In the genomic region with DNA sequence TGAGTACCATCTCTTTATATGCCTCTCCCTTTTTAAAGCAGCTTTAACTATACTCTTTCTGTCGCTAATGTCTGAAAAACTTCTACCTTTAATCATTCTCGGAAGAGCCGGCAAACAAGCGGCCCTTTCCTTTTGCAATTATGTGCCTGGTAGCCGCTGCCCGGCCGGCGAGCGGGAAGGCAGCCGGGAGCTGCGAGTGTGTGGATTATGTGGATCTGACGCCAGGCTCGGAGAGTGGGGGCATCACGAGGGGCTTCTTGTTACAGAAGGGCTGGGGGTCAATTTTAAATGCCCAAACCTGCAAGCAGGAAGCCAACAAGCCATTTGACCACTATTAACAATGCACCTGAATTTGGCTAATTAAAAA, we compare ENCODE assay signal across 17 cellular contexts.
A peak's percentile ranks its signal among the peaks of the same experiment; 100 is the strongest.
DNase-seq lines count a peak whose midpoint lies in the region; ATAC-seq and TF ChIP-seq lines count a peak whose summit lies in the region.
"Had no signal": no experiment of that assay in that cellular context is flagged by ENCODE, and none has a peak within 500 bp of the region (broad histone marks: within the 10 kb centered on the region; RNA-seq: fewer than 3 reads in every experiment).

No MANE protein-coding gene starts in this region.

- H3F3A ChIP-seq in PC-9 (ENCODE audit: insufficient read depth, low read depth) = no peaks in the 10 kb centered on the region

- intact Hi-C loops in PC-9 (cut with micrococcal nuclease; ENCODE audit: unreplicated experiment) = no loop called here

- H4K20me1 ChIP-seq in PC-9 (ENCODE audit: insufficient read depth) = no peaks in the 10 kb centered on the region

- CTCF ChIA-PET in PC-9 (lab: Charles Lee) = no interaction called here

- no peak overlapping the region for H2AFZ ChIP-seq in PC-9

- no peaks in the 10 kb centered on the region for H3K79me2 ChIP-seq in PC-9 (ENCODE audit: low read depth)

- TF ChIP-seq CTCF in RWPE2 (IDR thresholded peaks at IDR 0.05; ENCODE audit: poor library complexity, severe bottlenecking) (no peak), PC-9 (conservative IDR thresholded peaks at IDR 0.05) (no peak)

- H3K9ac ChIP-seq in iPS-15b (ENCODE audit: low read depth, low read length) = no peak overlapping the region

- H3K27me3 ChIP-seq in RWPE2 (ENCODE audit: insufficient read depth, poor library complexity, severe bottlenecking) = peaks cover 10% of the 10 kb centered on the region
- peaks cover 3% of the 10 kb centered on the region for H3K27me3 ChIP-seq in iPS-15b (ENCODE audit: control insufficient read depth, insufficient read depth, low read length)
- no peaks in the 10 kb centered on the region for H3K27me3 ChIP-seq in PC-9 (ENCODE audit: insufficient read depth, low read depth)

- H3K27ac ChIP-seq in RWPE2 (ENCODE audit: poor library complexity, severe bottlenecking) (no peak overlapping the region), PC-9 (no peak overlapping the region)
- H3K27ac ChIP-seq: C4-2B had no signal

- POLR2A ChIA-PET in PC-9 (lab: Charles Lee; ENCODE audit: unreplicated experiment) = no interaction called here

- BruUV-seq in PC-9 (replicated peaks; lab: Mats Ljungman, UMichigan) = no TSS peak

- H3K36me3 ChIP-seq in RWPE2 (ENCODE audit: low read depth) = no peaks in the 10 kb centered on the region
- H3K36me3 ChIP-seq in iPS-15b (ENCODE audit: control insufficient read depth, insufficient read depth, low read length) = no peaks in the 10 kb centered on the region
- H3K36me3 ChIP-seq in PC-9 (ENCODE audit: low read depth) = no peaks in the 10 kb centered on the region

- H3K9me2 ChIP-seq in PC-9 (ENCODE audit: insufficient read depth) = no peaks in the 10 kb centered on the region

- H3K9me3 ChIP-seq in RWPE2 (ENCODE audit: severe bottlenecking) = no peaks in the 10 kb centered on the region
- H3K9me3 ChIP-seq in iPS-15b (ENCODE audit: control insufficient read depth, insufficient read depth, low read length) = no peaks in the 10 kb centered on the region
- H3K9me3 ChIP-seq in PC-9 (ENCODE audit: insufficient read depth, low read depth) = no peaks in the 10 kb centered on the region

- H3K4me3 ChIP-seq in RWPE2 (ENCODE audit: severe bottlenecking) (no peak overlapping the region), iPS-15b (ENCODE audit: low read depth, low read length) (peak overlapping the region; percentile 20), PC-9 (no peak overlapping the region)
- H3K4me3 ChIP-seq: K562 had no signal

- DNase-seq in NCI-H2227 (lab: John Stamatoyannopoulos, UW; ENCODE audit: unreplicated experiment) = peak; percentile 41
- no peak for DNase-seq in NCI-H2227 treated with DMSO at 0.1 percent for 48 hours (lab: John Stamatoyannopoulos, UW)
- no peak for DNase-seq in RWPE2 (ENCODE audit: low spot score)
- DNase-seq in retina = peak; percentile 56
- DNase-seq in SW 1271 (lab: John Stamatoyannopoulos, UW) = no peak
- no peak for DNase-seq in PC-9
- DNase-seq in erythroblast (lab: John Stamatoyannopoulos, UW) = no peak
- DNase-seq: activated B cell treated with CpG ODN at 0.5 μM for 24 hours; activated CD4-positive, alpha-beta memory T cell treated with anti-CD3 and anti-CD28 coated beads, Interleukin-2, amount 10 ng/mL, durations not matched to agents 7 days and 5 days; activated naive CD4-positive, alpha-beta T cell treated with anti-CD3 and anti-CD28 coated beads, Interleukin-2, amount 10 ng/mL, durations not matched to agents 7 days and 5 days; activated T-cell treated with anti-CD3 and anti-CD28 coated beads, Interleukin-2, amount 50 U/mL, for 4 hours; GF-D8; MV-4-11; NCI-H526 treated with DMSO at 0.1 percent for 48 hours had no signal

- H3K4me1 ChIP-seq in RWPE2 (ENCODE audit: insufficient read depth, poor library complexity, severe bottlenecking) = no peaks in the 10 kb centered on the region
- H3K4me1 ChIP-seq in iPS-15b (ENCODE audit: control insufficient read depth, insufficient read depth, low read length) = peaks cover 3% of the 10 kb centered on the region
- H3K4me1 ChIP-seq in PC-9 (replicated peaks; ENCODE audit: insufficient read depth) = no peaks in the 10 kb centered on the region

- 0 out of 3 replicates have a peak, but pooled peaks have one; percentile 17 for ATAC-seq in RWPE2 (ENCODE audit: low read depth)
- ATAC-seq: activated T-cell treated with anti-CD3 and anti-CD28 coated beads, Interleukin-2, amount 50 U/mL, for 4 hours; K562 had no signal

- H3K4me2 ChIP-seq in PC-9 = no peak overlapping the region

- TF ChIP-seq POLR2A in erythroblast (IDR thresholded peaks at IDR 0.05; ENCODE audit: low read length) = no peak

Comparison
In these comparisons a context has a peak if more than half of its experiments do, and no peak if none do; other contexts are left out.
1. DNase-seq: peak in NCI-H2227 (single experiment) and retina (single experiment); none in NCI-H2227 treated with DMSO at 0.1 percent for 48 hours (single experiment), RWPE2 (single experiment), SW 1271 (0 of 2), PC-9 (0 of 2) and erythroblast (0 of 2).